11 cellular contexts compared by ENCODE assay signal in the genomic region with DNA sequence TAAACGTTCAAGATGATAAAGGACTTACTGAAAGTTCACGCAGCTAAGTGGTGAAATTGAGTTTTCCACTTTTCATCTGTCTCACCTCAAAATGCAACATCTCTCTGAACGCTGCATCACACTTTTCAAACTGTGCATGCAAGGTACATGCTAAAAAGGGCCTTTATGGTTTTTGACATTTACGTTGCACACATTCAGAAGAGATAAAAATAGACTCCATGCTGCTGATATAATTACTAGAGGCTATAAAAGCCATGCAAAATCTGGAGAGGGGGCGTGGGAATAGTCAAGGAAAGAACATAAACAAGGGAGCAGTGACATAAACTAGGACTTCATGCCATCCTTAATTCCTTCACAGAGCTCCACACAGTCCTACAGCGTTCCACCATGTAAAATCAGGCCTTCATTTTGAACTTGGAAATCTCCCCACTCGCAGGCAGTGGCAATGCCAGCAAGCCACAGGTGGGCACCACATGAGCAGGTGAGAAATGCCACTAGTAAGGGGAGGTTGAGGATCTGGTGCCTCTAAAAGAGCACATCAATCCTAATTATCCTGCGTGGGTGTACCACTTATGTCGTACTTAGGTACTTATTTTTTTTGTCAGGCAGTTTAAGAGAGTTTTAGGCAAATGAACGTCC.
DNase-seq lines count a peak whose midpoint lies in the region; ATAC-seq and TF ChIP-seq lines count a peak whose summit lies in the region.
"Had no signal": no experiment of that assay in that cellular context is flagged by ENCODE, and none has a peak within 500 bp of the region (broad histone marks: within the 10 kb centered on the region; RNA-seq: fewer than 3 reads in every experiment).

No MANE protein-coding gene starts in this region.

- no peaks in the 10 kb centered on the region for H3K36me3 ChIP-seq in lower lobe of right lung
- H3K36me3 ChIP-seq in tibial artery: no peaks in the 10 kb centered on the region
- no peaks in the 10 kb centered on the region for H3K36me3 ChIP-seq in naive thymus-derived CD4-positive, alpha-beta T cell (ENCODE audit: control insufficient read depth in 2 of 3, insufficient read depth in 3 of 3, low read length in 3 of 3)

- H3K4me1 ChIP-seq in lower lobe of right lung (peaks cover 48% of the 10 kb centered on the region), tibial artery (peaks cover 0 to 98% (median 23%) of the 10 kb centered on the region in 4 donors)
- H3K4me1 ChIP-seq in naive thymus-derived CD4-positive, alpha-beta T cell (ENCODE audit: control insufficient read depth in 2 of 2, insufficient read depth in 2 of 2, low read length in 2 of 2): no peaks in the 10 kb centered on the region

- ATAC-seq in lower lobe of right lung (no peak), HG03097 (IDR thresholded peaks at IDR 0.05; ENCODE audit: low FRiP score, unreplicated experiment) (no peak), GM19035 (IDR thresholded peaks at IDR 0.05; ENCODE audit: unreplicated experiment) (no peak)
- no peak for ATAC-seq in naive thymus-derived CD4-positive, alpha-beta T cell

- intact Hi-C loops in lower lobe of right lung (cut with DNase I) (no loop called here), tibial artery (cut with DNase I; ENCODE audit: low total_unique reads) (loop anchor here (5.0 to 10.0 kb wide), 3 partner anchors 54 to 94 kb away; no protein-coding TSS in a partner anchor)
- intact Hi-C loops in naive thymus-derived CD4-positive, alpha-beta T cell (cut with micrococcal nuclease): no loop called here

- no peak overlapping the region for H3K27ac Mint-ChIP-seq in naive thymus-derived CD4-positive, alpha-beta T cell
- H3K27ac Mint-ChIP-seq: activated CD4-positive, alpha-beta T cell treated with anti-CD3 and anti-CD28 coated beads, Interleukin-2, amount 10 ng/mL, durations not matched to agents 7 days and 5 days had no signal

- CTCF ChIA-PET in naive thymus-derived CD4-positive, alpha-beta T cell (lab: Charles Lee): no interaction called here

- H3K4me3 ChIP-seq in lower lobe of right lung (peak overlapping the region; percentile 9), tibial artery (peak overlapping the region; percentile 38 to 41)
- H3K4me3 ChIP-seq in naive thymus-derived CD4-positive, alpha-beta T cell (ENCODE audit: low read length): no peak overlapping the region

- H3K9me3 Mint-ChIP-seq in naive thymus-derived CD4-positive, alpha-beta T cell: no peaks in the 10 kb centered on the region

- H3K27me3 Mint-ChIP-seq in naive thymus-derived CD4-positive, alpha-beta T cell: peaks cover 11 to 21% (median 16%) of the 10 kb centered on the region in 5 donors

- no peak for TF ChIP-seq CTCF in lower lobe of right lung (IDR thresholded peaks at IDR 0.05)
- no peak for TF ChIP-seq CTCF in tibial artery (IDR thresholded peaks at IDR 0.05)

- POLR2A ChIA-PET in naive thymus-derived CD4-positive, alpha-beta T cell (lab: Charles Lee): no interaction called here

- H3K27ac ChIP-seq in angular gyrus (ENCODE audit: low read depth, low read length) (peak overlapping the region; percentile 86), lower lobe of right lung (peak overlapping the region; percentile 32), tibial artery (peak overlapping the region; percentile 46 to 74)
- H3K27ac ChIP-seq in naive thymus-derived CD4-positive, alpha-beta T cell (ENCODE audit: low read depth, low read length): no peak overlapping the region
- H3K27ac ChIP-seq: 22Rv1 had no signal

- H3K36me3 Mint-ChIP-seq in naive thymus-derived CD4-positive, alpha-beta T cell: no peaks in the 10 kb centered on the region

- H3K4me1 Mint-ChIP-seq in naive thymus-derived CD4-positive, alpha-beta T cell: peaks cover 0 to 20% (median 13%) of the 10 kb centered on the region in 7 donors

- H3K9me3 ChIP-seq in lower lobe of right lung (no peaks in the 10 kb centered on the region), tibial artery (no peaks in the 10 kb centered on the region)
- no peaks in the 10 kb centered on the region for H3K9me3 ChIP-seq in naive thymus-derived CD4-positive, alpha-beta T cell (ENCODE audit: control insufficient read depth in 2 of 3, low read length in 3 of 3)

- H3K27me3 ChIP-seq in lower lobe of right lung (ENCODE audit: low read depth) (no peaks in the 10 kb centered on the region), tibial artery (no peaks in the 10 kb centered on the region)
- H3K27me3 ChIP-seq in naive thymus-derived CD4-positive, alpha-beta T cell (ENCODE audit: control insufficient read depth in 2 of 2, insufficient read depth in 2 of 2, low read length in 2 of 2): no peaks in the 10 kb centered on the region

- H3K4me3 Mint-ChIP-seq in naive thymus-derived CD4-positive, alpha-beta T cell: no peak overlapping the region
- H3K4me3 Mint-ChIP-seq: activated CD4-positive, alpha-beta T cell treated with anti-CD3 and anti-CD28 coated beads, Interleukin-2, amount 10 ng/mL, durations not matched to agents 7 days and 5 days had no signal

- DNase-seq in NCI-H2107 treated with DMSO at 0.1 percent for 48 hours (lab: John Stamatoyannopoulos, UW; ENCODE audit: unreplicated experiment) (peak; percentile 83), NCI-H2107 (lab: John Stamatoyannopoulos, UW) (no peak), lower lobe of right lung (no peak), tibial artery (no peak)
- DNase-seq in naive thymus-derived CD4-positive, alpha-beta T cell: no peak
- DNase-seq: activated CD4-positive, alpha-beta T cell treated with anti-CD3 and anti-CD28 coated beads, Interleukin-2, amount 10 ng/mL, durations not matched to agents 7 days and 5 days; NCI-H187 had no signal
